Comparison of ENCODE assay signal across 2 cellular contexts in the genomic region with DNA sequence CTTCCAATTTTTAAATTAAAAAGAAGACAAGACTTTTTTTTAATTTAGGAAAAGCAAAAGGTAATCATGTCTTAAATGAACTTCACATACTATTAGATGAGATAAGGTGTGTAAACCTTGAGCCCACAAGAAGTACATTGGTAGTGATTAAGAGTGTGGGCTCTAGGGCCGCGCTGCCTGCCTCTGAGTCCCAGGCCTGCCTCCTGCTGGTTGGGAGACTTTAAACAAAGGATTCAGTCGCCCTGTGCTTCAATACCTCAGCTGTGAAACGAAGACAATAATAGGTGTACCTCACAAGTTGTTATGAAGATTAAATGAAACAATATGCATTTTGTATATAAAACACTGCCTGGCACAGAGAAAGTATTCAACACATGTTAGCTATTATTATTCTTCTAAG.
TF ChIP-seq lines count a peak whose summit lies in the region.

No MANE protein-coding gene starts in this region.

TF ChIP-seq in IMR-90, 13 proteins besides CTCF, POLR2A, EP300 and RAD21:
- TF ChIP-seq SMC3 (IDR thresholded peaks at IDR 0.05; ENCODE audit: low read depth, low read length) (no peak), BHLHE40 (IDR thresholded peaks at IDR 0.05; ENCODE audit: low read depth, low read length) (no peak)

TF ChIP-seq in neural cell, 6 proteins besides CTCF, POLR2A, EP300 and RAD21:
- TF ChIP-seq MXI1 (conservative IDR thresholded peaks at IDR 0.05; ENCODE audit: poor library complexity, severe bottlenecking) = no peak
- TF ChIP-seq, protein P1, sequence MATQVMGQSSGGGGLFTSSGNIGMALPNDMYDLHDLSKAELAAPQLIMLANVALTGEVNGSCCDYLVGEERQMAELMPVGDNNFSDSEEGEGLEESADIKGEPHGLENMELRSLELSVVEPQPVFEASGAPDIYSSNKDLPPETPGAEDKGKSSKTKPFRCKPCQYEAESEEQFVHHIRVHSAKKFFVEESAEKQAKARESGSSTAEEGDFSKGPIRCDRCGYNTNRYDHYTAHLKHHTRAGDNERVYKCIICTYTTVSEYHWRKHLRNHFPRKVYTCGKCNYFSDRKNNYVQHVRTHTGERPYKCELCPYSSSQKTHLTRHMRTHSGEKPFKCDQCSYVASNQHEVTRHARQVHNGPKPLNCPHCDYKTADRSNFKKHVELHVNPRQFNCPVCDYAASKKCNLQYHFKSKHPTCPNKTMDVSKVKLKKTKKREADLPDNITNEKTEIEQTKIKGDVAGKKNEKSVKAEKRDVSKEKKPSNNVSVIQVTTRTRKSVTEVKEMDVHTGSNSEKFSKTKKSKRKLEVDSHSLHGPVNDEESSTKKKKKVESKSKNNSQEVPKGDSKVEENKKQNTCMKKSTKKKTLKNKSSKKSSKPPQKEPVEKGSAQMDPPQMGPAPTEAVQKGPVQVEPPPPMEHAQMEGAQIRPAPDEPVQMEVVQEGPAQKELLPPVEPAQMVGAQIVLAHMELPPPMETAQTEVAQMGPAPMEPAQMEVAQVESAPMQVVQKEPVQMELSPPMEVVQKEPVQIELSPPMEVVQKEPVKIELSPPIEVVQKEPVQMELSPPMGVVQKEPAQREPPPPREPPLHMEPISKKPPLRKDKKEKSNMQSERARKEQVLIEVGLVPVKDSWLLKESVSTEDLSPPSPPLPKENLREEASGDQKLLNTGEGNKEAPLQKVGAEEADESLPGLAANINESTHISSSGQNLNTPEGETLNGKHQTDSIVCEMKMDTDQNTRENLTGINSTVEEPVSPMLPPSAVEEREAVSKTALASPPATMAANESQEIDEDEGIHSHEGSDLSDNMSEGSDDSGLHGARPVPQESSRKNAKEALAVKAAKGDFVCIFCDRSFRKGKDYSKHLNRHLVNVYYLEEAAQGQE (IDR thresholded peaks at IDR 0.05; ENCODE audit: borderline replicate concordance) = no peak
- TF ChIP-seq EZH2 (IDR thresholded peaks at IDR 0.05; ENCODE audit: borderline replicate concordance, insufficient read depth, low read length, poor library complexity, severe bottlenecking) = no peak
- no peak for TF ChIP-seq POLR2AphosphoS5 (IDR thresholded peaks at IDR 0.05)
- TF ChIP-seq TAF1 (IDR thresholded peaks at IDR 0.05; ENCODE audit: low read depth) = no peak
- no peak for TF ChIP-seq SMC3 (conservative IDR thresholded peaks at IDR 0.05; ENCODE audit: poor library complexity)
TF ChIP-seq in neural cell: peak in this region for 0.
